Comparison of ENCODE assay signal across 13 cellular contexts in genomic region chr12:76422878-76423438, GRCh38.
DNase-seq lines count a peak whose midpoint lies in the region; ATAC-seq and TF ChIP-seq lines count a peak whose summit lies in the region.
"Had no signal": no experiment of that assay in that cellular context is flagged by ENCODE, and none has a peak within 500 bp of the region (broad histone marks: within the 10 kb centered on the region; RNA-seq: fewer than 3 reads in every experiment).

No MANE protein-coding gene starts in this region.

- peak overlapping the region; percentile 32 for H3K27ac Mint-ChIP-seq in T-helper 17 cell
- H3K27ac Mint-ChIP-seq: stimulated activated effector memory CD8-positive, alpha-beta T cell treated with anti-CD3 and anti-CD28 coated beads, Interleukin-12 subunit alpha, Interleukin-12 subunit beta, amount 100 ng/mL, for 72 hours had no signal

- H3K9me3 ChIP-seq in T-helper 17 cell (ENCODE audit: control insufficient read depth, low read length, poor library complexity, severe bottlenecking) (no peaks in the 10 kb centered on the region), fibroblast of lung (ENCODE audit: control insufficient read depth, insufficient read depth, low read depth, low read length) (no peaks in the 10 kb centered on the region), parathyroid adenoma (ENCODE audit: control insufficient read depth, low read length) (no peaks in the 10 kb centered on the region), heart left ventricle (peaks cover 0 to 37% (median 23%) of the 10 kb centered on the region in 12 donors), aorta (ENCODE audit: control insufficient read depth, low read length) (no peaks in the 10 kb centered on the region)

- H3K27me3 ChIP-seq in fibroblast of lung (ENCODE audit: control insufficient read depth, insufficient read depth, low read length) (no peaks in the 10 kb centered on the region), parathyroid adenoma (ENCODE audit: control insufficient read depth, insufficient read depth, low read length) (no peaks in the 10 kb centered on the region), heart left ventricle (no peaks in the 10 kb centered on the region), aorta (ENCODE audit: control insufficient read depth in 1 of 2, insufficient read depth in 2 of 2, low read length in 1 of 2) (no peaks in the 10 kb centered on the region)

- TF ChIP-seq CTCF in fibroblast of lung (conservative IDR thresholded peaks at IDR 0.05 in 1 of 2, IDR thresholded peaks at IDR 0.05 in 1 of 2; ENCODE audit: low read depth in 1 of 2, low read length in 2 of 2) (no peak), parathyroid adenoma (IDR thresholded peaks at IDR 0.05) (no peak), omental fat pad (IDR thresholded peaks at IDR 0.05) (no peak), heart left ventricle (IDR thresholded peaks at IDR 0.05) (no peak)

- peak overlapping the region; percentile 0 to 66 (median 23) for H3K4me3 ChIP-seq in fibroblast of lung (replicated peaks in 1 of 4; ENCODE audit: control extremely low read depth in 1 of 4, insufficient read depth in 1 of 4, low read depth in 3 of 4, low read length in 4 of 4)
- H3K4me3 ChIP-seq in parathyroid adenoma (ENCODE audit: low read depth, low read length): no peak overlapping the region
- H3K4me3 ChIP-seq in heart left ventricle: no peak overlapping the region
- peak overlapping the region in 1 of 2 donors; percentile 4 for H3K4me3 ChIP-seq in aorta (ENCODE audit: low read length in 2 of 2)
- H3K4me3 ChIP-seq: lung had no signal

- H3K36me3 ChIP-seq in fibroblast of lung (ENCODE audit: control insufficient read depth, insufficient read depth, low read length) (no peaks in the 10 kb centered on the region), parathyroid adenoma (ENCODE audit: control insufficient read depth, insufficient read depth, low read length) (no peaks in the 10 kb centered on the region), heart left ventricle (no peaks in the 10 kb centered on the region), aorta (ENCODE audit: control insufficient read depth in 1 of 2, insufficient read depth in 2 of 2, low read length in 1 of 2) (no peaks in the 10 kb centered on the region)

- ATAC-seq in T-helper 17 cell (no peak), omental fat pad (ENCODE audit: low FRiP score) (no peak), heart left ventricle (no peak), aorta (ENCODE audit: low FRiP score) (no peak)
- ATAC-seq: stimulated activated effector memory CD8-positive, alpha-beta T cell treated with anti-CD3 and anti-CD28 coated beads, Interleukin-12 subunit alpha, Interleukin-12 subunit beta, amount 100 ng/mL, for 72 hours had no signal

- no peak overlapping the region for H3K4me3 Mint-ChIP-seq in T-helper 17 cell
- H3K4me3 Mint-ChIP-seq: stimulated activated effector memory CD8-positive, alpha-beta T cell treated with anti-CD3 and anti-CD28 coated beads, Interleukin-12 subunit alpha, Interleukin-12 subunit beta, amount 100 ng/mL, for 72 hours had no signal

- peaks cover 15% of the 10 kb centered on the region for H3K4me1 Mint-ChIP-seq in T-helper 17 cell

- H3K4me2 ChIP-seq in fibroblast of lung (ENCODE audit: extremely low read depth, insufficient read depth, low read length) (peak overlapping the region; percentile 39), parathyroid adenoma (ENCODE audit: low read length) (peak overlapping the region; percentile 23)

- H2AFZ ChIP-seq in fibroblast of lung (ENCODE audit: low read length): no peak overlapping the region
- H2AFZ ChIP-seq in parathyroid adenoma: no peak overlapping the region

- 62 to 66% (median 65%) methylated on average over 5 of the region's 5 CpGs for WGBS in heart left ventricle, 4 donors
- 68 to 69% methylated on average over 5 of the region's 5 CpGs for WGBS in aorta, 2 donors

- H3K4me1 ChIP-seq in fibroblast of lung (ENCODE audit: control insufficient read depth, extremely low read depth, insufficient read depth, low read length): no peaks in the 10 kb centered on the region
- peaks cover 10% of the 10 kb centered on the region for H3K4me1 ChIP-seq in parathyroid adenoma
- H3K4me1 ChIP-seq in heart left ventricle: peaks cover 0 to 6% (median 0%) of the 10 kb centered on the region in 12 donors
- no peaks in the 10 kb centered on the region for H3K4me1 ChIP-seq in aorta (ENCODE audit: control insufficient read depth in 1 of 2, insufficient read depth in 2 of 2, low read length in 2 of 2)

- no peaks in the 10 kb centered on the region for H3K36me3 Mint-ChIP-seq in T-helper 17 cell (ENCODE audit: low read depth)
- H3K36me3 Mint-ChIP-seq: stimulated activated effector memory CD8-positive, alpha-beta T cell treated with anti-CD3 and anti-CD28 coated beads, Interleukin-12 subunit alpha, Interleukin-12 subunit beta, amount 100 ng/mL, for 72 hours had no signal

- intact Hi-C loops in heart left ventricle (cut with DNase I) (no loop called here), aorta (cut with DNase I) (no loop called here)

- H3K27ac ChIP-seq in fibroblast of lung (ENCODE audit: insufficient read depth, low read length): no peak overlapping the region
- H3K27ac ChIP-seq in parathyroid adenoma: no peak overlapping the region
- H3K27ac ChIP-seq in heart left ventricle: no peak overlapping the region
- no peak overlapping the region for H3K27ac ChIP-seq in aorta (ENCODE audit: low read depth in 1 of 2, low read length in 2 of 2)
- H3K27ac ChIP-seq: HL-60 had no signal

- H3K79me2 ChIP-seq in fibroblast of lung (ENCODE audit: control insufficient read depth, insufficient read depth, low read length): no peaks in the 10 kb centered on the region
- H3K79me2 ChIP-seq in parathyroid adenoma: peaks cover 2% of the 10 kb centered on the region

- DNase-seq in ELR (ENCODE audit: low read depth) (peak; percentile 73), T-helper 17 cell (no peak), fibroblast of lung (ENCODE audit: low read depth in 2 of 2) (peak; percentile 75 to 77), omental fat pad (ENCODE audit: low spot score) (no peak), heart left ventricle (no peak), aorta (no peak), NCI-H748 treated with DMSO at 0.1 percent for 48 hours (lab: John Stamatoyannopoulos, UW) (no peak)
- DNase-seq: NCI-H1105 treated with DMSO at 0.1 percent for 48 hours; stimulated activated CD4-positive, alpha-beta T cell treated with anti-CD3 and anti-CD28 coated beads, Interleukin-12 subunit alpha, Interleukin-12 subunit beta, amount 100 ng/mL, for 4 hours had no signal

- H3K9ac ChIP-seq in fibroblast of lung (ENCODE audit: insufficient read depth, low read length) (no peak overlapping the region), parathyroid adenoma (no peak overlapping the region)

- H3K27me3 Mint-ChIP-seq in T-helper 17 cell: no peaks in the 10 kb centered on the region

- TF ChIP-seq POLR2A in heart left ventricle (IDR thresholded peaks at IDR 0.05): no peak

- no peaks in the 10 kb centered on the region for H4K20me1 ChIP-seq in fibroblast of lung (ENCODE audit: control insufficient read depth, extremely low read depth, insufficient read depth, low read length)

Comparison
In these comparisons a context has a peak if more than half of its experiments do, and no peak if none do; other contexts are left out.
1. DNase-seq: peak in ELR (single experiment) and fibroblast of lung (2 of 2); none in T-helper 17 cell (0 of 3), omental fat pad (single experiment), heart left ventricle (0 of 5), aorta (0 of 2) and NCI-H748 treated with DMSO at 0.1 percent for 48 hours (single experiment).
2. H3K4me3 ChIP-seq: peak in fibroblast of lung (4 of 4); none in parathyroid adenoma (single experiment) and heart left ventricle (0 of 12).